23 cellular contexts compared by ENCODE assay signal in the genomic region with DNA sequence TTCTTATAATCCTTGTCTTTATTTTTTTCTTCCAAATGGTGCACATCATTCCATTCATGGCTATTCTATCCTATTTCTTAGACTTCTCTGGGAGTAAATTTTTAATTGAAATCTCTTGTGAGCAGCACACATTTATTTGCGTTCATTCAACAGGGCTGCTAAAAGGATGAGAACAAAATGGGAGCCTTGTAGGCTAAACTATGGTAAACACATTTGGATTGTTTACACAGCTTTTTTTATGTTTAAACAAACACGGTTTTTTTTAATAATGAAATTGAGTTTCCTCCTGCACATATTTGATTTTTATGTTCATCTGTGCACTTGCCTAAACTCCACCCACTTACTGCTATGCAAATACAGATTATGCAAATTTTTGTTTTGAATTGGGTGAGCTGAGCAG.
"Had no signal": no experiment of that assay in that cellular context is flagged by ENCODE, and none has a peak within 500 bp of the region (broad histone marks: within the 10 kb centered on the region; RNA-seq: fewer than 3 reads in every experiment).

No MANE protein-coding gene starts in this region.

- DNase-seq: activated CD4-positive, alpha-beta T cell treated with anti-CD3 and anti-CD28 coated beads for 48 hours; activated CD8-positive, alpha-beta T cell treated with anti-CD3 and anti-CD28 coated beads for 36 hours; activated gamma-delta T cell treated with Interleukin-2 at 50 U/mL for 16 hours; activated naive CD8-positive, alpha-beta T cell treated with anti-CD3 and anti-CD28 coated beads for 36 hours; activated T-cell treated with anti-CD3 and anti-CD28 coated beads, Interleukin-2, amount 50 U/mL, for 48 hours; amygdala; body of pancreas; caudate nucleus; midbrain; stimulated activated CD4-positive, alpha-beta T cell treated with anti-CD3 and anti-CD28 coated beads, Interleukin-15, amount 100 ng/mL, for 24 hours; stimulated activated CD4-positive, alpha-beta T cell treated with anti-CD3 and anti-CD28 coated beads, Interleukin-4, amount 100 ng/mL, for 1 hour; stimulated activated naive CD4-positive, alpha-beta T cell; substantia nigra had no signal

- H3K27ac ChIP-seq: body of pancreas, esophagus muscularis mucosa, hepatocyte, right atrium auricular region, skin epidermis, tibial nerve, vagina had no signal

- FAIRE-seq: colon, keratinocyte had no signal

- H3K4me3 ChIP-seq: body of pancreas, esophagus muscularis mucosa, hepatocyte, right atrium auricular region, skin epidermis, tibial nerve, vagina had no signal

- H3K27me3 ChIP-seq: body of pancreas, esophagus muscularis mucosa, hepatocyte, right atrium auricular region, tibial nerve, vagina had no signal

- ATAC-seq: activated CD8-positive, alpha-beta T cell treated with anti-CD3 and anti-CD28 coated beads for 36 hours; body of pancreas; left lobe of liver; WTC11 had no signal

- H3K9me3 ChIP-seq: body of pancreas, right atrium auricular region, vagina had no signal

- H3K36me3 ChIP-seq: esophagus muscularis mucosa, right atrium auricular region, tibial nerve, vagina had no signal

- H3K4me1 ChIP-seq: esophagus muscularis mucosa, right atrium auricular region, tibial nerve, vagina had no signal
